13 cellular contexts compared by ENCODE assay signal in genomic region chr7:157008206-157009169, GRCh38. TPM values are rescaled to one million over a fixed set of nuclear protein-coding genes. Genes with fewer than 3 reads are reported as not detected.
A peak's percentile ranks its signal among the peaks of the same experiment; 100 is the strongest.
DNase-seq lines count a peak whose midpoint lies in the region; ATAC-seq, FAIRE-seq and TF ChIP-seq lines count a peak whose summit lies in the region.
"Had no signal": no experiment of that assay in that cellular context is flagged by ENCODE, and none has a peak within 500 bp of the region (broad histone marks: within the 10 kb centered on the region; RNA-seq: fewer than 3 reads in every experiment).

No MANE protein-coding gene starts in this region.

- peaks cover 0 to 7% (median 0%) of the 10 kb centered on the region in 3 donors for H3K36me3 Mint-ChIP-seq in naive thymus-derived CD8-positive, alpha-beta T cell

- in situ Hi-C loops in K562 (cut with MboI), result no loop called here

- H3K36me3 ChIP-seq in K562 (ENCODE audit: control insufficient read depth, insufficient read depth, low read length), result no peaks in the 10 kb centered on the region
- no peaks in the 10 kb centered on the region for H3K36me3 ChIP-seq in prostate gland
- H3K36me3 ChIP-seq: adrenal gland had no signal

- H3K9me3 ChIP-seq in K562 (replicated peaks; ENCODE audit: control insufficient read depth, insufficient read depth, low read depth, low read length) (no peaks in the 10 kb centered on the region), prostate gland (no peaks in the 10 kb centered on the region)
- H3K9me3 ChIP-seq: adrenal gland had no signal

- intact Hi-C loops in K562 (cut with micrococcal nuclease) (no loop called here), prostate gland (cut with DNase I) (no loop called here)

- WGBS in K562 (ENCODE audit: insufficient coverage, low coverage, missing lambda C conversion rate), result 79% methylated on average over 35 of the region's 35 CpGs
- WGBS in prostate gland, result 43% methylated on average over 31 of the region's 35 CpGs

- no peak for TF ChIP-seq EP300 in K562 (IDR thresholded peaks at IDR 0.05; ENCODE audit: low read length)

- CTCF ChIA-PET in K562 (lab: Yijun Ruan, JAX; ENCODE audit: low intra/inter-chr PET ratio), result no interaction called here

- no peaks in the 10 kb centered on the region for H4K20me1 ChIP-seq in K562 (replicated peaks; ENCODE audit: control insufficient read depth, insufficient read depth, low read length)

- no peak for TF ChIP-seq POLR2A in K562 (conservative IDR thresholded peaks at IDR 0.05)
- no peak for TF ChIP-seq POLR2A in prostate gland (IDR thresholded peaks at IDR 0.05)

- H3K4me3 Mint-ChIP-seq in naive thymus-derived CD8-positive, alpha-beta T cell, result peak overlapping the region; percentile 2 to 74 (median 46)

- no peak overlapping the region for H2AFZ ChIP-seq in K562 (ENCODE audit: low read depth, low read length)

- H3K9me3 Mint-ChIP-seq in naive thymus-derived CD8-positive, alpha-beta T cell, result no peaks in the 10 kb centered on the region

- H3K27ac ChIP-seq in K562 (ENCODE audit: extremely low read depth, low read depth, low read length) (no peak overlapping the region), prostate gland (no peak overlapping the region)
- H3K27ac ChIP-seq: adrenal gland, RWPE1 had no signal

- no peak overlapping the region for H3K4me2 ChIP-seq in K562 (ENCODE audit: insufficient read depth, low read length)

- H3K27me3 ChIP-seq in K562 (ENCODE audit: control insufficient read depth in 2 of 2, insufficient read depth in 2 of 2, low read length in 2 of 2) (peaks cover 8 to 31% of the 10 kb centered on the region in 2 experiments; a peak in 4 of 5 replicates), prostate gland (replicated peaks; ENCODE audit: insufficient read depth) (peaks cover 41% of the 10 kb centered on the region)

- DNase-seq in DMS79 treated with DMSO at 0.1 percent for 48 hours (lab: John Stamatoyannopoulos, UW) (peak; percentile 55), K562 (ENCODE audit: extremely low read depth in 1 of 4, low spot score in 3 of 4) (no peak), Kasumi-1 (lab: John Stamatoyannopoulos, UW) (no peak), prostate gland (ENCODE audit: low spot score) (no peak), SKM-1 (lab: John Stamatoyannopoulos, UW; ENCODE audit: unreplicated experiment) (no peak)
- DNase-seq in naive thymus-derived CD8-positive, alpha-beta T cell, result no peak
- DNase-seq: activated CD4-positive, alpha-beta T cell treated with anti-CD3 and anti-CD28 coated beads for 48 hours; adrenal gland; stimulated activated naive CD4-positive, alpha-beta T cell treated with Interleukin-2 at 50 U/mL for 16 hours had no signal

- H3K27me3 Mint-ChIP-seq in naive thymus-derived CD8-positive, alpha-beta T cell, result peaks cover 19 to 77% (median 51%) of the 10 kb centered on the region in 5 donors

- no peaks in the 10 kb centered on the region for H3K9me1 ChIP-seq in K562 (ENCODE audit: control insufficient read depth, insufficient read depth, low read length)

- BruUV-seq in K562 (replicated peaks; lab: Mats Ljungman, UMichigan), result TSS peak; percentile 55

- no peak for FAIRE-seq in K562 (lab: Jason Lieb, UNC)
- FAIRE-seq: keratinocyte had no signal

- POLR2A ChIA-PET in K562 (lab: Yijun Ruan, JAX), result interaction anchor here (1.2 kb wide), 1 partner anchor 9 kb away, joined by 3 read pairs; no protein-coding TSS in a partner anchor
- POLR2A ChIA-PET in naive thymus-derived CD8-positive, alpha-beta T cell (lab: Charles Lee), result no interaction called here

- no peak for TF ChIP-seq RAD21 in K562 (CRISPR knock-in tag; conservative IDR thresholded peaks at IDR 0.05 in 1 of 2, IDR thresholded peaks at IDR 0.05 in 1 of 2)

- ATAC-seq in HG02642 (IDR thresholded peaks at IDR 0.05; ENCODE audit: poor library complexity, unreplicated experiment) (peak; percentile 0), K562 (no peak), GM18517 (IDR thresholded peaks at IDR 0.05; ENCODE audit: unreplicated experiment) (no peak)
- ATAC-seq in naive thymus-derived CD8-positive, alpha-beta T cell, result no peak

- H3K4me3 ChIP-seq in K562, result no peak overlapping the region
- H3K4me3 ChIP-seq in prostate gland, result no peak overlapping the region
- H3K4me3 ChIP-seq: adrenal gland had no signal

- no peaks in the 10 kb centered on the region for H3K79me2 ChIP-seq in K562 (ENCODE audit: control insufficient read depth, insufficient read depth, low read length)

- H3K4me1 Mint-ChIP-seq in naive thymus-derived CD8-positive, alpha-beta T cell, result peaks cover 10 to 36% (median 26%) of the 10 kb centered on the region in 4 donors

- H3K4me1 ChIP-seq in K562 (replicated peaks in 1 of 2; ENCODE audit: control insufficient read depth in 2 of 2, insufficient read depth in 2 of 2, low read length in 2 of 2) (peaks cover 4 to 41% of the 10 kb centered on the region in 2 experiments), prostate gland (replicated peaks) (no peaks in the 10 kb centered on the region)

- no peak overlapping the region for H3K27ac Mint-ChIP-seq in naive thymus-derived CD8-positive, alpha-beta T cell

- no peak overlapping the region for H3K9ac ChIP-seq in K562 (ENCODE audit: insufficient read depth in 1 of 2, low read depth in 2 of 2, low read length in 2 of 2)

- no peak for TF ChIP-seq CTCF in K562 (IDR thresholded peaks at IDR 0.05 in 2 of 3, conservative IDR thresholded peaks at IDR 0.05 in 1 of 3; ENCODE audit: insufficient read depth in 2 of 3, low read depth in 1 of 3, low read length in 3 of 3)
- TF ChIP-seq CTCF in prostate gland (IDR thresholded peaks at IDR 0.05), result no peak

TF ChIP-seq in K562, 482 proteins besides CTCF, POLR2A, EP300 and RAD21 (continues in another document):
- TF ChIP-seq RBFOX2 (IDR thresholded peaks at IDR 0.05; ENCODE audit: low read depth, low read length), result peak; percentile 33; the same call in 1 of the 2 replicates
- no peak for TF ChIP-seq CREB1 (IDR thresholded peaks at IDR 0.05)
- 0 out of 2 replicates have a peak, but pooled peaks have one; percentile 17 for TF ChIP-seq CREB1 (CRISPR knock-in tag; IDR thresholded peaks at IDR 0.05)
- TF ChIP-seq U2AF1 (optimal IDR thresholded peaks at IDR 0.05; ENCODE audit: low read depth, low read length), result no peak
- TF ChIP-seq POLR2G (IDR thresholded peaks at IDR 0.05; ENCODE audit: low read depth, low read length), result peak; percentile 20; the same call in 1 of the 2 replicates
- no peak for TF ChIP-seq ZFP36 (IDR thresholded peaks at IDR 0.05; ENCODE audit: low read depth, low read length, partially characterized antibody)
- peak in 1 of 2 experiments; percentile 4 for TF ChIP-seq E2F6 (IDR thresholded peaks at IDR 0.05; ENCODE audit: borderline replicate concordance in 1 of 2, extremely low read depth in 1 of 2, insufficient read depth in 1 of 2, insufficient read length in 1 of 2, low read depth in 1 of 2, low read length in 1 of 2, poor library complexity in 1 of 2, severe bottlenecking in 1 of 2)

RNA-seq across cellular contexts. Expression of gene MNX1, which starts 2.0 kb away (rescaled TPM):
- total RNA-seq in K562 (2011; cell fraction: chromatin; rRNA removed; ENCODE audit: low replicate concordance), result 6.6 and 8.7 TPM in 2 replicates
- total RNA-seq in K562 (2011; cell fraction: nucleolus; rRNA removed), result 4.3 and 5.3 TPM in 2 replicates
- total RNA-seq in K562 (2011; cell fraction: nucleoplasm; rRNA removed), result 5.3 and 5.4 TPM in 2 replicates
- 5.3 TPM in 2 replicates for total RNA-seq in K562 (2014; rRNA removed)
- 1.4 and 1.8 TPM in 2 replicates for total RNA-seq in K562 (2014; rRNA removed; fragmentation: Illumina TruSeq; extraction: Trizol)
- total RNA-seq in K562 (2015; rRNA removed; fragmentation: Illumina TruSeq; extraction: Trizol), result 2.1 and 2.2 TPM in 2 replicates
- 8.0 and 9.5 TPM in 2 replicates for total RNA-seq in K562 (2021)
- 0.98 and 1.2 TPM in 2 replicates for polyA plus RNA-seq in K562 (2011; rRNA removed)
- polyA plus RNA-seq in K562 (2011; cell fraction: cytosol; rRNA removed), result 0.62 and 1.2 TPM in 2 replicates
- polyA plus RNA-seq in K562 (2011; cell fraction: nucleus; rRNA removed), result 6.0 and 6.7 TPM in 2 replicates
- 2.7 and 7.8 TPM in 2 replicates for polyA plus RNA-seq in K562 (2012)
- 1.1 and 1.7 TPM in 2 replicates for polyA plus RNA-seq in K562 (2014; fragmentation: Illumina TruSeq; extraction: Trizol)
- polyA plus RNA-seq in K562 (2014; fragmentation: Nextera tagmentation; extraction: Ambion mirVana), result under 1 TPM; 0.15 to 0.25 TPM
- 4.0 and 5.9 TPM in 2 replicates for polyA plus RNA-seq in K562 (2014; rRNA removed)
- polyA minus RNA-seq in K562 (2011; rRNA and poly(A)+ RNA removed), result 0.66 and 0.84 TPM in 2 replicates
- 2.5 TPM in 1 of 2 replicates, not detected in the other for polyA minus RNA-seq in K562 (2011; cell fraction: cytosol; rRNA and poly(A)+ RNA removed)
- polyA minus RNA-seq in K562 (2011; cell fraction: nucleus; rRNA and poly(A)+ RNA removed), result 3.2 and 4.3 TPM in 2 replicates
- total RNA-seq in naive thymus-derived CD8-positive, alpha-beta T cell, result not detected
- not detected for polyA plus RNA-seq in naive thymus-derived CD8-positive, alpha-beta T cell
- 1 to 10 TPM; 2.2 to 2.9 TPM for total RNA-seq in prostate gland
- polyA plus RNA-seq: adrenal gland, keratinocyte had no signal

RNA-seq across cellular contexts. Expression of gene NOM1, which starts 59.0 kb away (rescaled TPM):
- total RNA-seq in K562 (2011; cell fraction: chromatin; rRNA removed; ENCODE audit: low replicate concordance), result 205 and 222 TPM in 2 replicates
- total RNA-seq in K562 (2011; cell fraction: nucleolus; rRNA removed), result 88.2 and 99.2 TPM in 2 replicates
- total RNA-seq in K562 (2011; cell fraction: nucleoplasm; rRNA removed), result 125 and 156 TPM in 2 replicates
- total RNA-seq in K562 (2014; rRNA removed), result 35.7 and 35.8 TPM in 2 replicates
- total RNA-seq in K562 (2014; rRNA removed; fragmentation: Illumina TruSeq; extraction: Trizol), result 38.8 and 40.1 TPM in 2 replicates
- total RNA-seq in K562 (2015; rRNA removed; fragmentation: Illumina TruSeq; extraction: Trizol), result 41.2 and 42.9 TPM in 2 replicates
- total RNA-seq in K562 (2021), result 37.3 and 47.3 TPM in 2 replicates
- 30.5 and 30.9 TPM in 2 replicates for polyA plus RNA-seq in K562 (2011; rRNA removed)
- 15.3 and 15.4 TPM in 2 replicates for polyA plus RNA-seq in K562 (2011; cell fraction: cytosol; rRNA removed)
- 64.1 and 106 TPM in 2 replicates for polyA plus RNA-seq in K562 (2011; cell fraction: nucleus; rRNA removed)
- 20.2 and 27.0 TPM in 2 replicates for polyA plus RNA-seq in K562 (2012)
- 38.2 and 39.7 TPM in 2 replicates for polyA plus RNA-seq in K562 (2014; fragmentation: Illumina TruSeq; extraction: Trizol)
- 1 to 10 TPM; 6.8 to 9.6 TPM for polyA plus RNA-seq in K562 (2014; fragmentation: Nextera tagmentation; extraction: Ambion mirVana)
- polyA plus RNA-seq in K562 (2014; rRNA removed), result 37.4 and 39.6 TPM in 2 replicates
- polyA minus RNA-seq in K562 (2011; rRNA and poly(A)+ RNA removed), result 34.0 and 39.0 TPM in 2 replicates
- polyA minus RNA-seq in K562 (2011; cell fraction: cytosol; rRNA and poly(A)+ RNA removed), result 21.2 and 26.1 TPM in 2 replicates
- polyA minus RNA-seq in K562 (2011; cell fraction: nucleus; rRNA and poly(A)+ RNA removed), result 50.6 and 53.0 TPM in 2 replicates
- 10 to 100 TPM; 36.8 to 40.1 TPM for total RNA-seq in naive thymus-derived CD8-positive, alpha-beta T cell
- 1 to 10 TPM; 2.2 to 7.2 (median 6.6) TPM for polyA plus RNA-seq in naive thymus-derived CD8-positive, alpha-beta T cell
- total RNA-seq in prostate gland, result 10 to 100 TPM; 10.4 to 24.3 TPM
